10 cellular contexts compared by ENCODE assay signal in genomic region chr2:12722445-12723316, GRCh38. TPM values are rescaled to one million over a fixed set of nuclear protein-coding genes. Genes with fewer than 3 reads are reported as not detected.
DNase-seq lines count a peak whose midpoint lies in the region; ATAC-seq and TF ChIP-seq lines count a peak whose summit lies in the region.
"Had no signal": no experiment of that assay in that cellular context is flagged by ENCODE, and none has a peak within 500 bp of the region (broad histone marks: within the 10 kb centered on the region; RNA-seq: fewer than 3 reads in every experiment).

No MANE protein-coding gene starts in this region.

- ATAC-seq in activated naive CD4-positive, alpha-beta T cell treated with anti-CD3 and anti-CD28 coated beads, Interleukin-2, amount 50 U/mL, for 72 hours = peak; percentile 10 to 26
- no peak for ATAC-seq in natural killer cell
- no peak for ATAC-seq in HG02852 (IDR thresholded peaks at IDR 0.05; ENCODE audit: unreplicated experiment)
- no peak for ATAC-seq in GM21529 (IDR thresholded peaks at IDR 0.05; ENCODE audit: unreplicated experiment)
- ATAC-seq in HG02798 (IDR thresholded peaks at IDR 0.05; ENCODE audit: poor library complexity, unreplicated experiment) = no peak

- H3K4me3 Mint-ChIP-seq in HFFc6 = peak overlapping the region; percentile 98; the same call in 1 of the 2 replicates
- peak overlapping the region; percentile 99 for H3K4me3 Mint-ChIP-seq in natural killer cell

- TF ChIP-seq CTCF in HFFc6 (IDR thresholded peaks at IDR 0.05) = peak; percentile 54
- no peak for TF ChIP-seq CTCF in natural killer cell (IDR thresholded peaks at IDR 0.05)

- H3K9me3 Mint-ChIP-seq in HFFc6 (no peaks in the 10 kb centered on the region), natural killer cell (no peaks in the 10 kb centered on the region)
- no peaks in the 10 kb centered on the region for H3K9me3 Mint-ChIP-seq in activated naive CD4-positive, alpha-beta T cell treated with anti-CD3 and anti-CD28 coated beads, Interleukin-2, amount 50 U/mL, for 72 hours
- H3K9me3 Mint-ChIP-seq: stimulated activated naive CD8-positive, alpha-beta T cell treated with anti-CD3 and anti-CD28 coated beads, Interleukin-15, Interleukin-2, amounts not matched to agents 100 ng/mL and 50 ng/mL, for 24 hours had no signal

- H3K4me1 Mint-ChIP-seq in HFFc6 (ENCODE audit: low read depth) (peaks cover 66% of the 10 kb centered on the region), natural killer cell (peaks cover 95 to 96% of the 10 kb centered on the region in 2 donors)

- H3K27me3 Mint-ChIP-seq in HFFc6 (ENCODE audit: insufficient read depth) (no peaks in the 10 kb centered on the region; the same call in 1 of the 2 replicates), natural killer cell (ENCODE audit: low read depth in 2 of 2) (no peaks in the 10 kb centered on the region)

- intact Hi-C loops in natural killer cell (cut with micrococcal nuclease) = no loop called here

- H3K27ac Mint-ChIP-seq in HFFc6 (peak overlapping the region; percentile 60; the same call in 1 of the 2 replicates), natural killer cell (peak overlapping the region; percentile 96 to 98)
- H3K27ac Mint-ChIP-seq in activated naive CD4-positive, alpha-beta T cell treated with anti-CD3 and anti-CD28 coated beads, Interleukin-2, amount 50 U/mL, for 72 hours = no peak overlapping the region
- H3K27ac Mint-ChIP-seq: stimulated activated naive CD8-positive, alpha-beta T cell treated with anti-CD3 and anti-CD28 coated beads, Interleukin-15, Interleukin-2, amounts not matched to agents 100 ng/mL and 50 ng/mL, for 24 hours had no signal

- DNase-seq in AML-193 (lab: John Stamatoyannopoulos, UW) (peak; percentile 68 to 87), HFFc6 (no peak), natural killer cell (no peak), HK-2 (ENCODE audit: unreplicated experiment) (no peak)
- DNase-seq in activated naive CD4-positive, alpha-beta T cell treated with anti-CD3 and anti-CD28 coated beads, Interleukin-2, amount 50 U/mL, for 72 hours (ENCODE audit: low spot score in 2 of 2) = no peak
- DNase-seq: NCI-H1417 treated with DMSO at 0.1 percent for 48 hours had no signal

- H3K36me3 Mint-ChIP-seq in HFFc6 (ENCODE audit: low read depth) = peaks cover 59% of the 10 kb centered on the region
- H3K36me3 Mint-ChIP-seq in activated naive CD4-positive, alpha-beta T cell treated with anti-CD3 and anti-CD28 coated beads, Interleukin-2, amount 50 U/mL, for 72 hours = peaks cover 7 to 25% of the 10 kb centered on the region in 2 donors
- H3K36me3 Mint-ChIP-seq in natural killer cell = peaks cover 9% of the 10 kb centered on the region

RNA-seq across cellular contexts. Expression of gene TRIB2, which starts 5.9 kb away (rescaled TPM):
- total RNA-seq in HFFc6 (2021; fragmentation: NEBNext Ultra II Directional; extraction: Animal tissue kit (Norgen Biotek cat#: 25700)) = 10 to 100 TPM; 13.6 to 22.9 (median 16.8) TPM
- total RNA-seq in activated naive CD4-positive, alpha-beta T cell treated with anti-CD3 and anti-CD28 coated beads, Interleukin-2, amount 50 U/mL, for 72 hours = 1 to 10 TPM; 2.6 to 7.7 TPM
- 10 to 100 TPM; 68.1 to 87.4 (median 84.5) TPM for total RNA-seq in natural killer cell

Comparison
In these comparisons a context has a peak if more than half of its experiments do, and no peak if none do; other contexts are left out.
1. DNase-seq: peak in AML-193 (2 of 2); none in HFFc6 (single experiment), activated naive CD4-positive, alpha-beta T cell treated with anti-CD3 and anti-CD28 coated beads, Interleukin-2, amount 50 U/mL, for 72 hours (0 of 2), natural killer cell (single experiment) and HK-2 (single experiment).
2. H3K27ac Mint-ChIP-seq: peak in HFFc6 (single experiment) and natural killer cell (2 of 2); none in activated naive CD4-positive, alpha-beta T cell treated with anti-CD3 and anti-CD28 coated beads, Interleukin-2, amount 50 U/mL, for 72 hours (0 of 2).
3. ATAC-seq: peak in activated naive CD4-positive, alpha-beta T cell treated with anti-CD3 and anti-CD28 coated beads, Interleukin-2, amount 50 U/mL, for 72 hours (2 of 2); none in natural killer cell (0 of 3), HG02852 (single experiment), GM21529 (single experiment) and HG02798 (single experiment).